ENCODE assay signal across 8 cellular contexts in genomic region chr10:125144693-125145623, GRCh38. TPM values are rescaled to one million over a fixed set of nuclear protein-coding genes. Genes with fewer than 3 reads are reported as not detected.
DNase-seq lines count a peak whose midpoint lies in the region; ATAC-seq, FAIRE-seq and TF ChIP-seq lines count a peak whose summit lies in the region.

No MANE protein-coding gene starts in this region.

- TF ChIP-seq EP300 in HepG2 (IDR thresholded peaks at IDR 0.05; ENCODE audit: low read depth in 2 of 2, low read length in 2 of 2), result no peak
- no peak for TF ChIP-seq EP300 in HepG2 (CRISPR knock-in tag; IDR thresholded peaks at IDR 0.05; ENCODE audit: borderline replicate concordance)

- in situ Hi-C loops in mammary epithelial cell (cut with MboI; ENCODE audit: low sequenced_read_pairs in 2 of 2) (no loop called here), HepG2 (cut with HindIII; ENCODE audit: extremely low pct_ligation_motif_present, low pct_unique_long_range_greater_than_20kb) (no loop called here)

- H3K9ac ChIP-seq in KMS-11, result no peak overlapping the region
- H3K9ac ChIP-seq in mammary epithelial cell (ENCODE audit: insufficient read depth, low read length), result no peak overlapping the region
- no peak overlapping the region for H3K9ac ChIP-seq in HepG2 (ENCODE audit: insufficient read depth, low read depth, low read length)

- intact Hi-C loops in mammary epithelial cell (cut with micrococcal nuclease), result loop anchor here (1.0 to 5.0 kb wide), 3 partner anchors 97 to 613 kb away; no protein-coding TSS in a partner anchor
- intact Hi-C loops in HepG2 (cut with micrococcal nuclease; ENCODE audit: unreplicated experiment), result no loop called here
- intact Hi-C loops in uterus (cut with DNase I; ENCODE audit: low total_unique reads), result no loop called here

- no peaks in the 10 kb centered on the region for H3K9me3 ChIP-seq in mammary epithelial cell (replicated peaks; ENCODE audit: insufficient read depth, low read length)
- no peaks in the 10 kb centered on the region for H3K9me3 ChIP-seq in HepG2 (ENCODE audit: low read length)
- H3K9me3 ChIP-seq in uterus, result no peaks in the 10 kb centered on the region

- BruUV-seq in mammary epithelial cell (replicated peaks; lab: Mats Ljungman, UMichigan) (no TSS peak), HepG2 (replicated peaks; lab: Mats Ljungman, UMichigan) (no TSS peak)

- POLR2A ChIA-PET in HepG2 (lab: Yijun Ruan, JAX), result no interaction called here

- H3K27me3 ChIP-seq in KMS-11 (ENCODE audit: insufficient read depth, low read depth), result no peaks in the 10 kb centered on the region
- H3K27me3 ChIP-seq in mammary epithelial cell (ENCODE audit: insufficient read depth, low read length), result no peaks in the 10 kb centered on the region
- peaks cover 15 to 62% of the 10 kb centered on the region in 2 experiments; a peak in 4 of 5 replicates for H3K27me3 ChIP-seq in HepG2 (ENCODE audit: control insufficient read depth in 1 of 2, insufficient read depth in 2 of 2, low read length in 2 of 2)
- no peaks in the 10 kb centered on the region for H3K27me3 ChIP-seq in uterus

- peak; percentile 81 for DNase-seq in GM03348 (ENCODE audit: low spot score)
- DNase-seq in mammary epithelial cell, result peak; percentile 65
- DNase-seq in HepG2 (ENCODE audit: low spot score), result no peak
- DNase-seq in uterus, result peak in 1 of 2 donors; percentile 41
- no peak for DNase-seq in A172 (ENCODE audit: low spot score)
- DNase-seq in NCI-H2107 treated with DMSO at 0.1 percent for 48 hours (lab: John Stamatoyannopoulos, UW; ENCODE audit: unreplicated experiment), result no peak
- DNase-seq in GM12892 (ENCODE audit: insufficient read length), result no peak

- dilution Hi-C loops in mammary epithelial cell (cut with HindIII; ENCODE audit: low sequenced_read_pairs), result loop anchor here (5.0 kb wide), 2 partner anchors 53 to 103 kb away; no protein-coding TSS in a partner anchor

- FAIRE-seq in HepG2 (lab: Jason Lieb, UNC), result no peak
- no peak for FAIRE-seq in GM12892 (lab: Jason Lieb, UNC)

- ATAC-seq in HepG2, result peak; percentile 71

- no peak for TF ChIP-seq POLR2A in HepG2 (IDR thresholded peaks at IDR 0.05; ENCODE audit: insufficient read depth in 1 of 2, low read depth in 2 of 2, low read length in 2 of 2)
- TF ChIP-seq POLR2A in uterus (IDR thresholded peaks at IDR 0.05), result no peak
- TF ChIP-seq POLR2A in GM12892 (IDR thresholded peaks at IDR 0.05; ENCODE audit: low read depth, low read length), result no peak

- TF ChIP-seq RAD21 in HepG2 (CRISPR knock-in tag; IDR thresholded peaks at IDR 0.05), result no peak

- H3K79me2 ChIP-seq in KMS-11 (ENCODE audit: insufficient read depth, low read depth) (peaks cover 44% of the 10 kb centered on the region), mammary epithelial cell (ENCODE audit: insufficient read depth, low read length) (peaks cover 100% of the 10 kb centered on the region), HepG2 (ENCODE audit: insufficient read depth, low read length) (no peaks in the 10 kb centered on the region)

- CTCF ChIA-PET in mammary epithelial cell (lab: Charles Lee; ENCODE audit: low non-redundant PET) (interaction anchor here (0.8 kb wide), 1 partner anchor 60 kb away, joined by 4 read pairs; no protein-coding TSS in a partner anchor), HepG2 (lab: Yijun Ruan, JAX; ENCODE audit: low intra/inter-chr PET ratio, low total read pairs) (no interaction called here)

- H2AFZ ChIP-seq in KMS-11 (ENCODE audit: low read depth) (no peak overlapping the region), mammary epithelial cell (ENCODE audit: low read depth, low read length) (no peak overlapping the region), HepG2 (ENCODE audit: low read length) (no peak overlapping the region)

- no peaks in the 10 kb centered on the region for H3K36me3 ChIP-seq in KMS-11 (ENCODE audit: insufficient read depth)
- H3K36me3 ChIP-seq in mammary epithelial cell (ENCODE audit: insufficient read depth, low read length), result peaks cover under 1% of the 10 kb centered on the region
- H3K36me3 ChIP-seq in HepG2 (replicated peaks in 1 of 2; ENCODE audit: control insufficient read depth in 1 of 2, insufficient read depth in 2 of 2, low read length in 2 of 2), result no peaks in the 10 kb centered on the region
- no peaks in the 10 kb centered on the region for H3K36me3 ChIP-seq in uterus

- H3K4me1 ChIP-seq in KMS-11 (ENCODE audit: low read depth, poor library complexity, severe bottlenecking), result peaks cover 63% of the 10 kb centered on the region
- H3K4me1 ChIP-seq in mammary epithelial cell (ENCODE audit: insufficient read depth, low read length), result peaks cover 46% of the 10 kb centered on the region
- H3K4me1 ChIP-seq in HepG2 (ENCODE audit: insufficient read depth, low read length), result no peaks in the 10 kb centered on the region
- H3K4me1 ChIP-seq in uterus, result peaks cover 21 to 27% of the 10 kb centered on the region in 2 donors

- H4K20me1 ChIP-seq in KMS-11 (ENCODE audit: insufficient read depth) (peaks cover 4% of the 10 kb centered on the region; the same call in 1 of the 2 replicates), mammary epithelial cell (ENCODE audit: insufficient read depth, low read length) (peaks cover 15% of the 10 kb centered on the region), HepG2 (ENCODE audit: insufficient read depth, low read length) (no peaks in the 10 kb centered on the region)

- H3K27ac ChIP-seq in KMS-11 (no peak overlapping the region), mammary epithelial cell (ENCODE audit: insufficient read depth, low read depth, low read length) (peak overlapping the region; percentile 34), HepG2 (ENCODE audit: extremely low read length, insufficient read depth, low read length) (no peak overlapping the region), uterus (peak overlapping the region in 1 of 2 donors; percentile 10)

- TF ChIP-seq CTCF in KMS-11 (conservative IDR thresholded peaks at IDR 0.05; ENCODE audit: low read depth, low read length) (peak; percentile 72), mammary epithelial cell (conservative IDR thresholded peaks at IDR 0.05 in 1 of 2, IDR thresholded peaks at IDR 0.05 in 1 of 2; ENCODE audit: extremely low read depth in 1 of 2, insufficient read depth in 1 of 2, low read depth in 1 of 2, low read length in 2 of 2) (peak; percentile 35 to 70), HepG2 (CRISPR knock-in tag; IDR thresholded peaks at IDR 0.05) (no peak), uterus (IDR thresholded peaks at IDR 0.05) (peak; percentile 16 to 37 (median 28))

- H3K4me3 ChIP-seq in KMS-11 (IDR thresholded peaks at IDR 0.05; ENCODE audit: insufficient read depth, low read depth, low read length), result no peak overlapping the region
- H3K4me3 ChIP-seq in mammary epithelial cell (replicated peaks in 1 of 3; ENCODE audit: insufficient read depth in 1 of 3, low read depth in 2 of 3, low read length in 3 of 3), result no peak overlapping the region
- no peak overlapping the region for H3K4me3 ChIP-seq in HepG2 (replicated peaks in 1 of 3; ENCODE audit: insufficient read depth in 1 of 3, low read depth in 2 of 3, low read length in 3 of 3)
- no peak overlapping the region for H3K4me3 ChIP-seq in uterus

- H3K4me2 ChIP-seq in KMS-11, result peak overlapping the region; percentile 20
- H3K4me2 ChIP-seq in mammary epithelial cell (ENCODE audit: insufficient read depth, low read depth, low read length), result no peak overlapping the region
- no peak overlapping the region for H3K4me2 ChIP-seq in HepG2 (ENCODE audit: low read depth, low read length)

- 52% methylated on average over 10 of the region's 13 CpGs for WGBS in mammary epithelial cell (ENCODE audit: low coverage, missing lambda C conversion rate)
- WGBS in HepG2 (ENCODE audit: low lambda C conversion rate), result 14% methylated on average over 10 of the region's 13 CpGs

TF ChIP-seq in HepG2, 621 proteins besides CTCF, POLR2A, EP300 and RAD21 (continues in another document):
- TF ChIP-seq ZNF704 (CRISPR knock-in tag; IDR thresholded peaks at IDR 0.05; ENCODE audit: borderline replicate concordance) (no peak), ISL2 (CRISPR knock-in tag; IDR thresholded peaks at IDR 0.05) (no peak), ZNF589 (CRISPR knock-in tag; conservative IDR thresholded peaks at IDR 0.05) (no peak)

RNA-seq across cellular contexts. Expression of gene CTBP2, which starts 15.4 kb away (rescaled TPM):
- total RNA-seq in mammary epithelial cell, result 100 to 1,000 TPM; 111 to 126 TPM
- 141 TPM for polyA plus RNA-seq in mammary epithelial cell
- polyA minus RNA-seq in mammary epithelial cell, result 123 TPM
- not detected in 2 replicates for total RNA-seq in HepG2 (2016; rRNA removed; fragmentation: Illumina TruSeq; extraction: Trizol)
- not detected in 2 replicates for total RNA-seq in HepG2 (2016; cell fraction: cytosol; rRNA removed; fragmentation: Illumina TruSeq; extraction: Trizol; ENCODE audit: low read depth)
- not detected in 2 replicates for total RNA-seq in HepG2 (2016; cell fraction: insoluble cytoplasmic fraction; rRNA removed; fragmentation: Illumina TruSeq; extraction: Trizol)
- total RNA-seq in HepG2 (2016; cell fraction: membrane; rRNA removed; fragmentation: Illumina TruSeq; extraction: Trizol), result not detected in 2 replicates
- not detected in 2 replicates for total RNA-seq in HepG2 (2016; cell fraction: nucleus; rRNA removed; fragmentation: Illumina TruSeq; extraction: Trizol)
- 0.08 TPM in 1 of 2 replicates, not detected in the other for polyA plus RNA-seq in HepG2 (2011; rRNA removed)
- polyA plus RNA-seq in HepG2 (2011; cell fraction: cytosol; rRNA removed), result 0.04 and 0.05 TPM in 2 replicates
- polyA plus RNA-seq in HepG2 (2011; cell fraction: nucleus; rRNA removed), result 0.02 TPM in 1 of 2 replicates, not detected in the other
- 0.08 TPM in 2 replicates for polyA plus RNA-seq in HepG2 (2012)
- not detected in 2 replicates for polyA plus RNA-seq in HepG2 (2016; cell fraction: cytosol; fragmentation: Illumina TruSeq; extraction: Trizol; ENCODE audit: low read depth)
- not detected in 2 replicates for polyA plus RNA-seq in HepG2 (2016; cell fraction: insoluble cytoplasmic fraction; fragmentation: Illumina TruSeq; extraction: Trizol; ENCODE audit: low read depth)
- not detected in 2 replicates for polyA plus RNA-seq in HepG2 (2016; cell fraction: membrane; fragmentation: Illumina TruSeq; extraction: Trizol; ENCODE audit: low read depth)
- not detected in 2 replicates for polyA plus RNA-seq in HepG2 (2016; cell fraction: nucleus; fragmentation: Illumina TruSeq; extraction: Trizol; ENCODE audit: insufficient read depth, low read depth)
- 1.2 and 101 TPM in 2 replicates for polyA minus RNA-seq in HepG2 (2011; rRNA and poly(A)+ RNA removed; ENCODE audit: low replicate concordance)
- 0.49 and 0.53 TPM in 2 replicates for polyA minus RNA-seq in HepG2 (2011; cell fraction: cytosol; rRNA and poly(A)+ RNA removed)
- 0.39 TPM in 1 of 2 replicates, not detected in the other for polyA minus RNA-seq in HepG2 (2011; cell fraction: nucleus; rRNA and poly(A)+ RNA removed)
- total RNA-seq in uterus, result 100 to 1,000 TPM in 1 of 4 donors, 10 to 100 TPM in 3; 65.9 to 129 (median 71.2) TPM
- total RNA-seq in A172 (2014; rRNA removed; shearing (Covaris generic)), result 35.0 and 35.5 TPM in 2 replicates
- 2.2 TPM for polyA plus RNA-seq in GM12892 (2012; ENCODE audit: missing spikeins)

Comparison
In these comparisons a context has a peak if more than half of its experiments do, and no peak if none do; other contexts are left out.
1. DNase-seq: peak in GM03348 (single experiment) and mammary epithelial cell (single experiment); none in HepG2 (single experiment), A172 (single experiment), NCI-H2107 treated with DMSO at 0.1 percent for 48 hours (single experiment) and GM12892 (single experiment).
2. RNA of gene CTBP2, which starts 15.4 kb away (total RNA-seq): 111 to 126 TPM in mammary epithelial cell, 65.9 to 129 TPM in uterus and 35.0 to 35.5 TPM in A172; not detected in HepG2; every median in the first group is over 10 times any median in the second.